Comparison of ENCODE assay signal across 20 cellular contexts in the genomic region with DNA sequence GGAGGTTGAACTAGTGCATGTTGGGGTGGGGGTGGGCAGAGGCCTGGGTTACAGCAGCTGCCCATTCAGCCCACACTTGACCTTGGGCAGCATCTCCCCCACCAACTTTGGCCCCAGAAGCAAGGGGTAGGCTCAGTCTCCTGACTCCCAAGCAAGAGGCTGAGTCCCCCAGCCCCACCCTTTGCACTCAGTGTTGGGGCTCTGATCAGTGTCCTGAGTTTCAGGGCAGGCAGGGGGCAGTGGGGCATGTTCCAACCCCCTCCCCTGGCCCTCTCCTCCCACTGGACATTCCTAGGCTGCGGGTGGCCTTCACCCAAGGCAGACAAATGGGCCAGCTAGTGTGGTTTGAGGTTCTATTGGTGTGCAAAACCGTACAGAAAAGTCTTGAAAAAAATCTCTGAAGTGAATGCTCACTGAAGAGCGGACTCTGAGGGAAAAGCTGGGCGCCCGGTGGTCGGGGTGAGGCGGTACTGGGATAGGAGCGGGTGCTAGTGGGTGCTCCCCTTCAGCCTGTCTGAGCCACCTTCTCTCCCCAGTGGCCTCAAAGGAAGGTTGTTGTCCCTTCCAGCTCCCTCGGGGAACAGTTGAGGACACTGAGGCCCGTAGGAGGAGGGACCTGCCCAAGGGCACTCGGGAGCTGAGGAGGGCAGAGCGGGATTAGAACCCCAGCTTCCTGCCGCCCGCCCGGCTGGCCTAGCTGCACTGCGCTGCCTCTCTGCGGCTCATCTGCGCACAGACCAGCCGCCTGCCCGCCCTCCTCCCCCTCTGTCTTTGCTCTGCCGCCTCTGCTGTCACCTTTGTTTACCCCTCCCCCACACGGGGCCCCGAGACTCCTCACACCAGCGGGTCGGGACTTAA. TPM values are rescaled to one million over a fixed set of nuclear protein-coding genes. Genes with fewer than 3 reads are reported as not detected.
DNase-seq lines count a peak whose midpoint lies in the region; ATAC-seq, FAIRE-seq and TF ChIP-seq lines count a peak whose summit lies in the region.
"Had no signal": no experiment of that assay in that cellular context is flagged by ENCODE, and none has a peak within 500 bp of the region (broad histone marks: within the 10 kb centered on the region; RNA-seq: fewer than 3 reads in every experiment).

No MANE protein-coding gene starts in this region.

- no peak for FAIRE-seq in GM12878 (lab: Jason Lieb, UNC)

- H3K4me3 ChIP-seq in GM12878 (no peak overlapping the region), vagina (peak overlapping the region in 1 of 2 donors; percentile 47), testis (no peak overlapping the region)
- H3K4me3 ChIP-seq: upper lobe of left lung had no signal

- no peak overlapping the region for H3K27ac ChIP-seq in GM12878 (ENCODE audit: control insufficient read depth, insufficient read depth)
- peak overlapping the region; percentile 52 for H3K27ac ChIP-seq in layer of hippocampus (ENCODE audit: low read depth, low read length)
- peak overlapping the region; percentile 66 for H3K27ac ChIP-seq in vagina
- H3K27ac ChIP-seq in testis, result no peak overlapping the region
- H3K27ac ChIP-seq: KMS-11, upper lobe of left lung had no signal

- H3K4me3 Mint-ChIP-seq in activated naive CD4-positive, alpha-beta T cell treated with anti-CD3 and anti-CD28 coated beads, Interleukin-2, amount 10 ng/mL, durations not matched to agents 7 days and 5 days, result no peak overlapping the region
- H3K4me3 Mint-ChIP-seq in activated CD4-positive, alpha-beta memory T cell treated with anti-CD3 and anti-CD28 coated beads, Interleukin-2, amount 10 ng/mL, durations not matched to agents 7 days and 5 days, result no peak overlapping the region
- H3K4me3 Mint-ChIP-seq: CD8-positive, alpha-beta T cell; stimulated activated memory B cell treated with anti-CD40 and anti-IgM and Interleukin-4, amounts not matched to agents 10 μg/mL and 1 μg/mL and 100 μg/mL, for 72 hours had no signal

- in situ Hi-C loops in GM12878 (cut with MboI), result no loop called here

- ATAC-seq in GM12878, result peak; percentile 38; the same call in 2 of the 3 replicates
- ATAC-seq: activated naive CD4-positive, alpha-beta T cell treated with anti-CD3 and anti-CD28 coated beads, Interleukin-2, amount 50 U/mL, for 72 hours; CD8-positive, alpha-beta T cell; left ventricle myocardium superior; stimulated activated memory B cell treated with anti-CD40 and anti-IgM and Interleukin-4, amounts not matched to agents 10 μg/mL and 1 μg/mL and 100 μg/mL, for 72 hours had no signal

- peak; percentile 14 for DNase-seq in activated naive CD4-positive, alpha-beta T cell treated with anti-CD3 and anti-CD28 coated beads, Interleukin-2, amount 10 ng/mL, durations not matched to agents 7 days and 5 days
- no peak for DNase-seq in activated naive CD4-positive, alpha-beta T cell (lab: John Stamatoyannopoulos, UW)
- no peak for DNase-seq in GM12878 (ENCODE audit: low read depth, low spot score)
- DNase-seq in vagina (ENCODE audit: extremely low spot score in 2 of 2), result no peak
- no peak for DNase-seq in activated CD4-positive, alpha-beta memory T cell treated with anti-CD3 and anti-CD28 coated beads, Interleukin-2, amount 10 ng/mL, durations not matched to agents 7 days and 5 days
- DNase-seq in NOMO-1 treated with dmso at 0.1 percent for 144 hours (lab: John Stamatoyannopoulos, UW; ENCODE audit: unreplicated experiment), result no peak
- DNase-seq in testis, result no peak
- DNase-seq: ACHN; CD8-positive, alpha-beta T cell; effector memory CD4-positive, alpha-beta T cell; hippocampal formation; left ventricle myocardium superior; SIG-M5 had no signal

- 29% methylated on average over 22 of the region's 25 CpGs for WGBS in GM12878 (ENCODE audit: insufficient coverage, insufficient replicate concordance, low lambda C conversion rate, missing lambda C conversion rate)
- WGBS in testis, 2 donors, result 49 to 51% methylated on average over 11 to 25 of the region's 25 CpGs

- no peak overlapping the region for H2AFZ ChIP-seq in GM12878 (ENCODE audit: control insufficient read depth, low read depth, low read length)

- no peaks in the 10 kb centered on the region for H3K9me3 Mint-ChIP-seq in activated naive CD4-positive, alpha-beta T cell treated with anti-CD3 and anti-CD28 coated beads, Interleukin-2, amount 10 ng/mL, durations not matched to agents 7 days and 5 days
- no peaks in the 10 kb centered on the region for H3K9me3 Mint-ChIP-seq in activated CD4-positive, alpha-beta memory T cell treated with anti-CD3 and anti-CD28 coated beads, Interleukin-2, amount 10 ng/mL, durations not matched to agents 7 days and 5 days
- H3K9me3 Mint-ChIP-seq: activated naive CD4-positive, alpha-beta T cell treated with anti-CD3 and anti-CD28 coated beads, Interleukin-2, amount 50 U/mL, for 72 hours; CD8-positive, alpha-beta T cell had no signal

- H3K27ac Mint-ChIP-seq in activated naive CD4-positive, alpha-beta T cell treated with anti-CD3 and anti-CD28 coated beads, Interleukin-2, amount 10 ng/mL, durations not matched to agents 7 days and 5 days, result no peak overlapping the region
- no peak overlapping the region for H3K27ac Mint-ChIP-seq in activated CD4-positive, alpha-beta memory T cell treated with anti-CD3 and anti-CD28 coated beads, Interleukin-2, amount 10 ng/mL, durations not matched to agents 7 days and 5 days
- H3K27ac Mint-ChIP-seq: activated naive CD4-positive, alpha-beta T cell treated with anti-CD3 and anti-CD28 coated beads, Interleukin-2, amount 50 U/mL, for 72 hours; CD8-positive, alpha-beta T cell; progenitor cell of endocrine pancreas; stimulated activated memory B cell treated with anti-CD40 and anti-IgM and Interleukin-4, amounts not matched to agents 10 μg/mL and 1 μg/mL and 100 μg/mL, for 72 hours had no signal

- no peak for TF ChIP-seq RAD21 in GM12878 (IDR thresholded peaks at IDR 0.05; ENCODE audit: insufficient read depth, low read depth, low read length)

- RAD21 ChIA-PET in GM12878 (lab: Charles Lee; ENCODE audit: unreplicated experiment), result no interaction called here

- intact Hi-C loops in GM12878 (cut with micrococcal nuclease; ENCODE audit: unreplicated experiment) (no loop called here), vagina (cut with DNase I) (no loop called here), testis (cut with DNase I; ENCODE audit: low total_unique reads) (loop anchor here (10.0 kb wide), 1 partner anchor 236 kb away; no protein-coding TSS in a partner anchor)

- TF ChIP-seq POLR2A in GM12878 (IDR thresholded peaks at IDR 0.05; ENCODE audit: low read depth, low read length) (no peak), vagina (IDR thresholded peaks at IDR 0.05) (no peak), testis (IDR thresholded peaks at IDR 0.05) (no peak)

- CTCF ChIA-PET in activated naive CD4-positive, alpha-beta T cell treated with anti-CD3 and anti-CD28 coated beads, Interleukin-2, amount 10 ng/mL, durations not matched to agents 7 days and 5 days (lab: Charles Lee), result interaction anchor here (1.3 kb wide), 1 partner anchor 23 kb away, joined by 3 read pairs; no protein-coding TSS in a partner anchor
- CTCF ChIA-PET in GM12878 (lab: Yijun Ruan, JAX), result interaction anchor here (2.5 kb wide), 1 partner anchor 8 kb away, joined by 15 read pairs; no protein-coding TSS in a partner anchor
- CTCF ChIA-PET in activated CD4-positive, alpha-beta memory T cell treated with anti-CD3 and anti-CD28 coated beads, Interleukin-2, amount 10 ng/mL, durations not matched to agents 7 days and 5 days (lab: Charles Lee), result no interaction called here

- TF ChIP-seq CTCF in GM12878 (IDR thresholded peaks at IDR 0.05 in 2 of 3, conservative IDR thresholded peaks at IDR 0.05 in 1 of 3; ENCODE audit: control insufficient read depth in 2 of 3, extremely low read depth in 1 of 3, insufficient read depth in 1 of 3, low read depth in 3 of 3, low read length in 3 of 3) (no peak), vagina (IDR thresholded peaks at IDR 0.05) (no peak), testis (IDR thresholded peaks at IDR 0.05) (no peak)

- H3K4me2 ChIP-seq in GM12878 (ENCODE audit: control insufficient read depth, insufficient read depth), result no peak overlapping the region
- H3K4me2 ChIP-seq: KMS-11 had no signal

- H3K36me3 ChIP-seq in GM12878 (ENCODE audit: control insufficient read depth in 2 of 2, insufficient read depth in 2 of 2, low read length in 1 of 2), result no peaks in the 10 kb centered on the region
- no peaks in the 10 kb centered on the region for H3K36me3 ChIP-seq in vagina
- no peaks in the 10 kb centered on the region for H3K36me3 ChIP-seq in testis (ENCODE audit: low read depth, missing control alignments)
- H3K36me3 ChIP-seq: upper lobe of left lung had no signal

- peaks cover 25% of the 10 kb centered on the region for H3K27me3 Mint-ChIP-seq in activated naive CD4-positive, alpha-beta T cell treated with anti-CD3 and anti-CD28 coated beads, Interleukin-2, amount 10 ng/mL, durations not matched to agents 7 days and 5 days
- peaks cover 30% of the 10 kb centered on the region for H3K27me3 Mint-ChIP-seq in activated CD4-positive, alpha-beta memory T cell treated with anti-CD3 and anti-CD28 coated beads, Interleukin-2, amount 10 ng/mL, durations not matched to agents 7 days and 5 days

- POLR2A ChIA-PET in GM12878 (lab: Charles Lee), result no interaction called here
- POLR2A ChIA-PET in activated CD4-positive, alpha-beta memory T cell treated with anti-CD3 and anti-CD28 coated beads, Interleukin-2, amount 10 ng/mL, durations not matched to agents 7 days and 5 days (lab: Charles Lee), result no interaction called here

- H3K4me1 ChIP-seq in GM12878 (ENCODE audit: control insufficient read depth, insufficient read depth, low read length) (no peaks in the 10 kb centered on the region), vagina (peaks cover 19% of the 10 kb centered on the region), testis (peaks cover 3% of the 10 kb centered on the region)

- BruUV-seq in GM12878 (replicated peaks; lab: Mats Ljungman, UMichigan), result no TSS peak

- TF ChIP-seq EP300 in GM12878 (IDR thresholded peaks at IDR 0.05; ENCODE audit: borderline replicate concordance in 1 of 2, control insufficient read depth in 1 of 2, low read depth in 2 of 2, low read length in 2 of 2), result no peak

- no peaks in the 10 kb centered on the region for H3K79me2 ChIP-seq in GM12878 (ENCODE audit: control insufficient read depth, insufficient read depth, low read length)

- no peak overlapping the region for H3K9ac ChIP-seq in GM12878 (ENCODE audit: control insufficient read depth, insufficient read depth, low read length)
- H3K9ac ChIP-seq: KMS-11 had no signal

- peaks cover 3 to 5% of the 10 kb centered on the region in 2 experiments; a peak in 2 of 4 replicates for H3K27me3 ChIP-seq in GM12878 (replicated peaks in 1 of 2; ENCODE audit: control insufficient read depth in 2 of 2, insufficient read depth in 2 of 2, low read length in 1 of 2)
- H3K27me3 ChIP-seq in layer of hippocampus (ENCODE audit: control insufficient read depth, insufficient read depth, low read length), result peaks cover 28% of the 10 kb centered on the region
- no peaks in the 10 kb centered on the region for H3K27me3 ChIP-seq in vagina
- no peaks in the 10 kb centered on the region for H3K27me3 ChIP-seq in testis

- no peaks in the 10 kb centered on the region for H4K20me1 ChIP-seq in GM12878 (ENCODE audit: control insufficient read depth, insufficient read depth)

- SMC1A ChIA-PET in GM12878 (lab: Charles Lee; ENCODE audit: uncharacterized antibody, unreplicated experiment), result no interaction called here

- peaks cover 10% of the 10 kb centered on the region for H3K4me1 Mint-ChIP-seq in activated naive CD4-positive, alpha-beta T cell treated with anti-CD3 and anti-CD28 coated beads, Interleukin-2, amount 10 ng/mL, durations not matched to agents 7 days and 5 days
- peaks cover 2% of the 10 kb centered on the region for H3K4me1 Mint-ChIP-seq in activated CD4-positive, alpha-beta memory T cell treated with anti-CD3 and anti-CD28 coated beads, Interleukin-2, amount 10 ng/mL, durations not matched to agents 7 days and 5 days
- H3K4me1 Mint-ChIP-seq: stimulated activated memory B cell treated with anti-CD40 and anti-IgM and Interleukin-4, amounts not matched to agents 10 μg/mL and 1 μg/mL and 100 μg/mL, for 72 hours had no signal

- H3K36me3 Mint-ChIP-seq in activated naive CD4-positive, alpha-beta T cell treated with anti-CD3 and anti-CD28 coated beads, Interleukin-2, amount 10 ng/mL, durations not matched to agents 7 days and 5 days, result no peaks in the 10 kb centered on the region
- peaks cover 2% of the 10 kb centered on the region for H3K36me3 Mint-ChIP-seq in activated CD4-positive, alpha-beta memory T cell treated with anti-CD3 and anti-CD28 coated beads, Interleukin-2, amount 10 ng/mL, durations not matched to agents 7 days and 5 days (ENCODE audit: low read depth)
- H3K36me3 Mint-ChIP-seq: CD8-positive, alpha-beta T cell; stimulated activated memory B cell treated with anti-CD40 and anti-IgM and Interleukin-4, amounts not matched to agents 10 μg/mL and 1 μg/mL and 100 μg/mL, for 72 hours had no signal

- H3K9me3 ChIP-seq in GM12878 (replicated peaks; ENCODE audit: control insufficient read depth, insufficient read depth, low read length), result no peaks in the 10 kb centered on the region
- no peaks in the 10 kb centered on the region for H3K9me3 ChIP-seq in vagina
- no peaks in the 10 kb centered on the region for H3K9me3 ChIP-seq in testis
- H3K9me3 ChIP-seq: upper lobe of left lung had no signal

RNA-seq across cellular contexts. Expression of a gene that starts 4.0 kb away (rescaled TPM):
- not detected in 2 replicates for total RNA-seq in GM12878 (2013; cell fraction: nucleolus; rRNA removed)
- total RNA-seq in GM12878 (2014; rRNA removed) (not detected in 2 replicates), GM12878 (2014; rRNA removed; fragmentation: Illumina TruSeq; extraction: Trizol) (not detected in 2 replicates), GM12878 (2021) (not detected in 2 replicates), vagina (0.49 TPM), testis (1 to 10 TPM; 3.3 to 5.8 TPM)
- polyA plus RNA-seq in GM12878 (2011; ENCODE audit: low read depth), result 0.13 TPM
- polyA plus RNA-seq in GM12878 (2011; rRNA removed) (not detected in 2 replicates), GM12878 (2014; fragmentation: Illumina TruSeq; extraction: Trizol) (not detected in 2 replicates), GM12878 (2014; fragmentation: Nextera tagmentation; extraction: Ambion mirVana) (not detected), GM12878 (2014; rRNA removed) (not detected in 2 replicates), GM12878 (2016; fragmentation: Nextera tagmentation; extraction: Ambion mirVana) (under 1 TPM; 0.27 to 0.34 TPM), testis (ENCODE audit: insufficient read depth, low read depth, low replicate concordance) (5.2 TPM)
- polyA plus RNA-seq in GM12878 (2011; cell fraction: cytosol; rRNA removed), result not detected in 2 replicates
- polyA plus RNA-seq in GM12878 (2011; cell fraction: nucleus; rRNA removed), result not detected in 2 replicates
- polyA plus RNA-seq in GM12878 (2012), result 0.06 and 0.23 TPM in 2 replicates
- polyA minus RNA-seq in GM12878 (2011; rRNA and poly(A)+ RNA removed), result not detected in 2 replicates
- not detected in 2 replicates for polyA minus RNA-seq in GM12878 (2011; cell fraction: cytosol; rRNA and poly(A)+ RNA removed)
- polyA minus RNA-seq in GM12878 (2011; cell fraction: nucleus; rRNA and poly(A)+ RNA removed), result not detected in 2 replicates
- total RNA-seq in activated CD4-positive, alpha-beta memory T cell treated with anti-CD3 and anti-CD28 coated beads, Interleukin-2, amount 10 ng/mL, durations not matched to agents 7 days and 5 days, result not detected
- total RNA-seq: activated naive CD4-positive, alpha-beta T cell treated with anti-CD3 and anti-CD28 coated beads, Interleukin-2, amount 50 U/mL, for 72 hours; CD8-positive, alpha-beta T cell; left ventricle myocardium superior; T-helper 2 cell treated with Interferon-gamma antibody and Interleukin-4, amounts not matched to agents 100 ng/mL and 5 ng/mL, for 36 hours; upper lobe of left lung had no signal

RNA-seq across cellular contexts. Expression of a gene that starts 19.2 kb away (rescaled TPM):
- total RNA-seq in GM12878 (2013; cell fraction: nucleolus; rRNA removed), result not detected in 2 replicates
- total RNA-seq in GM12878 (2014; rRNA removed) (not detected in 2 replicates), GM12878 (2014; rRNA removed; fragmentation: Illumina TruSeq; extraction: Trizol) (not detected in 2 replicates), GM12878 (2021) (not detected in 2 replicates), vagina (not detected), testis (1 to 10 TPM; 1.4 to 1.6 TPM)
- polyA plus RNA-seq in GM12878 (2011; ENCODE audit: low read depth), result not detected
- polyA plus RNA-seq in GM12878 (2011; rRNA removed) (not detected in 2 replicates), GM12878 (2014; fragmentation: Illumina TruSeq; extraction: Trizol) (not detected in 2 replicates), GM12878 (2014; fragmentation: Nextera tagmentation; extraction: Ambion mirVana) (not detected), GM12878 (2014; rRNA removed) (not detected in 2 replicates), GM12878 (2016; fragmentation: Nextera tagmentation; extraction: Ambion mirVana) (not detected), testis (ENCODE audit: insufficient read depth, low read depth, low replicate concordance) (0.69 TPM)
- polyA plus RNA-seq in GM12878 (2011; cell fraction: cytosol; rRNA removed), result not detected in 2 replicates
- polyA plus RNA-seq in GM12878 (2011; cell fraction: nucleus; rRNA removed), result not detected in 2 replicates
- polyA plus RNA-seq in GM12878 (2012), result not detected in 2 replicates
- polyA minus RNA-seq in GM12878 (2011; rRNA and poly(A)+ RNA removed), result not detected in 2 replicates
- polyA minus RNA-seq in GM12878 (2011; cell fraction: cytosol; rRNA and poly(A)+ RNA removed), result not detected in 2 replicates
- polyA minus RNA-seq in GM12878 (2011; cell fraction: nucleus; rRNA and poly(A)+ RNA removed), result not detected in 2 replicates
- not detected for total RNA-seq in activated CD4-positive, alpha-beta memory T cell treated with anti-CD3 and anti-CD28 coated beads, Interleukin-2, amount 10 ng/mL, durations not matched to agents 7 days and 5 days
- total RNA-seq: activated naive CD4-positive, alpha-beta T cell treated with anti-CD3 and anti-CD28 coated beads, Interleukin-2, amount 50 U/mL, for 72 hours; CD8-positive, alpha-beta T cell; left ventricle myocardium superior; progenitor cell of endocrine pancreas; T-helper 2 cell treated with Interferon-gamma antibody and Interleukin-4, amounts not matched to agents 100 ng/mL and 5 ng/mL, for 36 hours; upper lobe of left lung had no signal

Comparison
In these comparisons a context has a peak if more than half of its experiments do, and no peak if none do; other contexts are left out.
1. H3K27ac ChIP-seq: peak in layer of hippocampus (single experiment) and vagina (single experiment); none in GM12878 (single experiment) and testis (0 of 2).